Comparison of ENCODE assay signal across 13 cellular contexts in the genomic region with DNA sequence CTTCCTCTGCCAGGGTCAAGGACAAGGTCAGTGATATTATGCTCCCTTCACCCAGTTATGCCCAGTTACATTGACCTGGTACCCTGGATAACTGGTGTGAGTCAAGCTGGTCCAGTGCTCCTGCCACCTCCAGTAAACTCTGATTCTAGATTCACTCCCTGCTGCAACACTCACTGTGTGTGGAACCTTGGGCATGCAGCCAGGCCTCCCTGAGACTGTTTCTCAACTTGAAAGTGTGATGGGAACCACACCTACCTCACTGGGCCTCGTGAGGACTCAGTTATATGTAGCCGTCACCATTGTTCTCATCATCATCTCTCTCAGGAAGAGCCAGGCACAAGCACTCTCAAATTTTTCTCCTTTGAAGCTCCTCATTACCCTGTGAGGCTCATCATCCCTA. TPM values are rescaled to one million over a fixed set of nuclear protein-coding genes. Genes with fewer than 3 reads are reported as not detected.
DNase-seq lines count a peak whose midpoint lies in the region; ATAC-seq and TF ChIP-seq lines count a peak whose summit lies in the region.
"Had no signal": no experiment of that assay in that cellular context is flagged by ENCODE, and none has a peak within 500 bp of the region (broad histone marks: within the 10 kb centered on the region; RNA-seq: fewer than 3 reads in every experiment).

No MANE protein-coding gene starts in this region.

- peaks cover 5% of the 10 kb centered on the region for H3K9me3 Mint-ChIP-seq in activated naive CD8-positive, alpha-beta T cell treated with anti-CD3 and anti-CD28 coated beads for 36 hours
- no peaks in the 10 kb centered on the region for H3K9me3 Mint-ChIP-seq in naive B cell
- H3K9me3 Mint-ChIP-seq: central memory CD8-positive, alpha-beta T cell had no signal

- peaks cover 34% of the 10 kb centered on the region for H3K4me1 Mint-ChIP-seq in activated naive CD8-positive, alpha-beta T cell treated with anti-CD3 and anti-CD28 coated beads for 36 hours
- peaks cover 17 to 43% (median 42%) of the 10 kb centered on the region in 3 donors for H3K4me1 Mint-ChIP-seq in naive B cell

- H3K4me3 Mint-ChIP-seq in activated naive CD8-positive, alpha-beta T cell treated with anti-CD3 and anti-CD28 coated beads for 36 hours: no peak overlapping the region
- peak overlapping the region in 1 of 8 donors; percentile 24 for H3K4me3 Mint-ChIP-seq in naive B cell

- 0% methylated on average over 2 of the region's 2 CpGs; no CpG with 5 or more reads in 1 of the 2 donors for WGBS in gastroesophageal sphincter (ENCODE audit: low coverage in 1 of 2), 2 donors

- no peaks in the 10 kb centered on the region for H3K27me3 ChIP-seq in BLaER1 treated with 17β-estradiol and CSF1 and Interleukin-3, amounts not matched to agents 10 nM and 100 nM
- H3K27me3 ChIP-seq in DND-41 (ENCODE audit: insufficient read depth, low read length, poor library complexity) (no peaks in the 10 kb centered on the region), gastroesophageal sphincter (no peaks in the 10 kb centered on the region)
- H3K27me3 ChIP-seq: upper lobe of right lung had no signal

- H3K27ac Mint-ChIP-seq in activated naive CD8-positive, alpha-beta T cell treated with anti-CD3 and anti-CD28 coated beads for 36 hours: peak overlapping the region; percentile 100
- H3K27ac Mint-ChIP-seq in naive B cell: peak overlapping the region in 5 of 6 donors; percentile 61 to 99 (median 99)

- H3K79me2 ChIP-seq in DND-41 (ENCODE audit: insufficient read depth, low read length): peaks cover 49% of the 10 kb centered on the region

- DNase-seq in DND-41: no peak
- DNase-seq in activated naive CD8-positive, alpha-beta T cell treated with anti-CD3 and anti-CD28 coated beads for 36 hours: no peak
- DNase-seq in naive B cell: no peak
- no peak for DNase-seq in SHP77 treated with DMSO at 0.1 percent for 48 hours (lab: John Stamatoyannopoulos, UW)
- DNase-seq in NCI-H187 (lab: John Stamatoyannopoulos, UW): no peak
- DNase-seq: activated effector memory CD4-positive, alpha-beta T cell treated with anti-CD3 and anti-CD28 coated beads, Interleukin-2, amount 50 U/mL, for 16 hours; left cardiac atrium; psoas muscle; SW 1271; upper lobe of right lung had no signal

- no peak for TF ChIP-seq EP300 in gastroesophageal sphincter (IDR thresholded peaks at IDR 0.05)

- no peak for ATAC-seq in DND-41 (ENCODE audit: insufficient read depth, low read depth)
- ATAC-seq in naive B cell (ENCODE audit: low read depth in 2 of 2): no peak
- ATAC-seq in gastroesophageal sphincter: no peak

- H4K20me1 ChIP-seq in BLaER1 treated with 17β-estradiol and CSF1 and Interleukin-3, amounts not matched to agents 10 nM and 100 nM: peaks cover 0 to 19% (median 0%) of the 10 kb centered on the region in 11 experiments; a peak in 3 of 22 replicates
- H4K20me1 ChIP-seq in DND-41 (ENCODE audit: insufficient read depth, low read length): no peaks in the 10 kb centered on the region

- H3K9ac ChIP-seq in BLaER1 treated with 17β-estradiol and CSF1 and Interleukin-3, amounts not matched to agents 10 nM and 100 nM: peak overlapping the region in 6 of 11 experiments; percentile 91 to 98 (median 98); a peak in 10 of 22 replicates
- peak overlapping the region; percentile 80 for H3K9ac ChIP-seq in DND-41 (ENCODE audit: low read depth, low read length)

- no peaks in the 10 kb centered on the region for H3K27me3 Mint-ChIP-seq in activated naive CD8-positive, alpha-beta T cell treated with anti-CD3 and anti-CD28 coated beads for 36 hours
- no peaks in the 10 kb centered on the region for H3K27me3 Mint-ChIP-seq in naive B cell
- H3K27me3 Mint-ChIP-seq: central memory CD8-positive, alpha-beta T cell had no signal

- peaks cover 21 to 36% (median 32%) of the 10 kb centered on the region in 11 experiments for H3K9me3 ChIP-seq in BLaER1 treated with 17β-estradiol and CSF1 and Interleukin-3, amounts not matched to agents 10 nM and 100 nM (replicated peaks in 1 of 11)
- H3K9me3 ChIP-seq in DND-41 (ENCODE audit: insufficient read depth, low read length, severe bottlenecking) (peaks cover 9% of the 10 kb centered on the region), gastroesophageal sphincter (no peaks in the 10 kb centered on the region)
- H3K9me3 ChIP-seq: psoas muscle, upper lobe of right lung had no signal

- peak overlapping the region in 9 of 11 experiments; percentile 93 to 99 (median 98); a peak in 18 of 22 replicates for H3K27ac ChIP-seq in BLaER1 treated with 17β-estradiol and CSF1 and Interleukin-3, amounts not matched to agents 10 nM and 100 nM
- H3K27ac ChIP-seq in DND-41 (ENCODE audit: low read length): peak overlapping the region; percentile 80
- peak overlapping the region in 2 of 4 donors; percentile 71 to 74 for H3K27ac ChIP-seq in gastroesophageal sphincter

- peaks cover 46% of the 10 kb centered on the region for H3K36me3 Mint-ChIP-seq in activated naive CD8-positive, alpha-beta T cell treated with anti-CD3 and anti-CD28 coated beads for 36 hours
- no peaks in the 10 kb centered on the region for H3K36me3 Mint-ChIP-seq in naive B cell

- TF ChIP-seq CTCF in DND-41 (IDR thresholded peaks at IDR 0.05; ENCODE audit: borderline replicate concordance, extremely low read depth, low read length, poor library complexity, severe bottlenecking): no peak
- no peak for TF ChIP-seq CTCF in gastroesophageal sphincter (IDR thresholded peaks at IDR 0.05)

- peaks cover 21 to 32% (median 25%) of the 10 kb centered on the region in 10 experiments for H3K4me1 ChIP-seq in BLaER1 treated with 17β-estradiol and CSF1 and Interleukin-3, amounts not matched to agents 10 nM and 100 nM
- H3K4me1 ChIP-seq in DND-41 (ENCODE audit: insufficient read depth, low read length): peaks cover 52% of the 10 kb centered on the region
- H3K4me1 ChIP-seq in gastroesophageal sphincter: peaks cover 0 to 32% (median 9%) of the 10 kb centered on the region in 3 donors

- H2AFZ ChIP-seq in DND-41 (ENCODE audit: low read depth, low read length): peak overlapping the region; percentile 57; the same call in 1 of the 2 replicates

- H3K4me2 ChIP-seq in BLaER1 treated with 17β-estradiol and CSF1 and Interleukin-3, amounts not matched to agents 10 nM and 100 nM: peak overlapping the region in 10 of 11 experiments; percentile 46 to 66 (median 60); a peak in 16 of 22 replicates
- H3K4me2 ChIP-seq in DND-41 (ENCODE audit: insufficient read depth, low read length): peak overlapping the region; percentile 87

- TF ChIP-seq POLR2A in gastroesophageal sphincter (IDR thresholded peaks at IDR 0.05): no peak

- H3K4me3 ChIP-seq in BLaER1 treated with 17β-estradiol and CSF1 and Interleukin-3, amounts not matched to agents 10 nM and 100 nM: no peak overlapping the region
- H3K4me3 ChIP-seq in DND-41 (ENCODE audit: low read depth in 1 of 2, low read length in 2 of 2) (peak overlapping the region in 1 of 2 experiments; percentile 82; a peak in 1 of 4 replicates), gastroesophageal sphincter (no peak overlapping the region)

- H3K36me3 ChIP-seq in BLaER1 treated with 17β-estradiol and CSF1 and Interleukin-3, amounts not matched to agents 10 nM and 100 nM: peaks cover 16 to 38% (median 27%) of the 10 kb centered on the region in 11 experiments
- peaks cover 36% of the 10 kb centered on the region for H3K36me3 ChIP-seq in DND-41 (ENCODE audit: insufficient read depth, low read length)
- H3K36me3 ChIP-seq in gastroesophageal sphincter: peaks cover 0 to 4% of the 10 kb centered on the region in 2 donors
- H3K36me3 ChIP-seq: upper lobe of right lung had no signal

RNA-seq across cellular contexts. Expression of a gene that starts 0.9 kb away (rescaled TPM):
- 10 to 100 TPM; 21.8 to 24.6 TPM for total RNA-seq in activated naive CD8-positive, alpha-beta T cell treated with anti-CD3 and anti-CD28 coated beads for 36 hours
- 1 to 10 TPM; 4.6 to 8.7 (median 7.6) TPM for polyA plus RNA-seq in naive B cell (ENCODE audit: low read depth in 6 of 6)
- total RNA-seq in gastroesophageal sphincter: 1 to 10 TPM; 2.4 to 9.2 (median 7.5) TPM
